In genomic region chr1:67785847-67786753, GRCh38 we compare ENCODE assay signal across 1 cellular context.
TF ChIP-seq lines count a peak whose summit lies in the region.

No MANE protein-coding gene starts in this region.

TF ChIP-seq in IMR-90, 13 proteins besides CTCF, POLR2A, EP300 and RAD21 (continued from another document):
- TF ChIP-seq USF2 (IDR thresholded peaks at IDR 0.05; ENCODE audit: low read depth, low read length) = no peak
- no peak for TF ChIP-seq MAFK (IDR thresholded peaks at IDR 0.05; ENCODE audit: low read depth, low read length)
- no peak for TF ChIP-seq CEBPB (IDR thresholded peaks at IDR 0.05; ENCODE audit: low read depth, low read length)
- TF ChIP-seq NFE2L2 (IDR thresholded peaks at IDR 0.05; ENCODE audit: low read depth, low read length) = no peak
- TF ChIP-seq SMC3 (IDR thresholded peaks at IDR 0.05; ENCODE audit: low read depth, low read length) = no peak
- no peak for TF ChIP-seq RFX5 (IDR thresholded peaks at IDR 0.05; ENCODE audit: low read depth, low read length)
- no peak for TF ChIP-seq RCOR1 (IDR thresholded peaks at IDR 0.05; ENCODE audit: insufficient replicate concordance, low read length)
- no peak for TF ChIP-seq MXI1 (IDR thresholded peaks at IDR 0.05; ENCODE audit: borderline replicate concordance, low read depth, low read length)
- TF ChIP-seq FOS (IDR thresholded peaks at IDR 0.05; ENCODE audit: low read depth, low read length) = no peak
- TF ChIP-seq ELK1 (IDR thresholded peaks at IDR 0.05; ENCODE audit: borderline replicate concordance, low read depth, low read length) = no peak
- TF ChIP-seq MAZ (IDR thresholded peaks at IDR 0.05; ENCODE audit: borderline replicate concordance, low read depth, low read length) = no peak
